Comparison of ENCODE assay signal across 8 cellular contexts in genomic region chr3:19543212-19543841, GRCh38.
DNase-seq lines count a peak whose midpoint lies in the region; ATAC-seq and TF ChIP-seq lines count a peak whose summit lies in the region.

No MANE protein-coding gene starts in this region.

- no peaks in the 10 kb centered on the region for H3F3A ChIP-seq in GM23338 (replicated peaks; ENCODE audit: low read depth)

- H3K4me3 ChIP-seq in GM23338 (no peak overlapping the region), liver (ENCODE audit: low read depth in 1 of 3, low read length in 3 of 3) (no peak overlapping the region)

- no peaks in the 10 kb centered on the region for H3K4me1 Mint-ChIP-seq in GM23338

- peak; percentile 95 for ATAC-seq in GM23338

- WGBS in liver, result 25% methylated on average over 4 of the region's 4 CpGs

- H2AFZ ChIP-seq in GM23338, result no peak overlapping the region

- H3K9ac ChIP-seq in liver (ENCODE audit: low read depth in 1 of 2, low read length in 2 of 2), result no peak overlapping the region

- H3K36me3 Mint-ChIP-seq in GM23338 (ENCODE audit: low read depth), result no peaks in the 10 kb centered on the region

- H3K9me2 ChIP-seq in GM23338 (ENCODE audit: insufficient read depth), result no peaks in the 10 kb centered on the region

- TF ChIP-seq EP300 in Ishikawa (IDR thresholded peaks at IDR 0.05; ENCODE audit: borderline replicate concordance), result no peak

- DNase-seq in SIG-M5 treated with dmso at 0.1 percent for 504 hours (lab: John Stamatoyannopoulos, UW; ENCODE audit: unreplicated experiment) (peak; percentile 40), SIG-M5 (lab: John Stamatoyannopoulos, UW) (no peak), GM23338 (ENCODE audit: low spot score) (peak; percentile 76), SW480 (ENCODE audit: low spot score) (peak; percentile 60), GM19240 (ENCODE audit: insufficient read length, low spot score) (no peak)
- no peak for DNase-seq in stimulated activated naive CD4-positive, alpha-beta T cell treated with Interleukin-2 at 50 U/mL for 16 hours (lab: John Stamatoyannopoulos, UW)

- peak; percentile 79 to 91 for TF ChIP-seq CTCF in GM23338 (conservative IDR thresholded peaks at IDR 0.05; ENCODE audit: low read depth in 2 of 2)
- TF ChIP-seq CTCF in liver (IDR thresholded peaks at IDR 0.05; ENCODE audit: low read depth, low read length, missing input control), result no peak

- no peaks in the 10 kb centered on the region for H3K9me3 ChIP-seq in liver (ENCODE audit: control insufficient read depth in 4 of 4, low read length in 3 of 4)

- H3K27me3 Mint-ChIP-seq in GM23338 (ENCODE audit: insufficient read depth, low read depth, poor library complexity), result peaks cover 4% of the 10 kb centered on the region

- H3K27me3 ChIP-seq in GM23338 (ENCODE audit: insufficient read depth) (no peaks in the 10 kb centered on the region), liver (ENCODE audit: control insufficient read depth in 4 of 4, insufficient read depth in 4 of 4, low read length in 3 of 4) (no peaks in the 10 kb centered on the region)

- H3K4me2 ChIP-seq in GM23338, result no peak overlapping the region

- H4K20me1 ChIP-seq in GM23338 (replicated peaks; ENCODE audit: insufficient read depth), result no peaks in the 10 kb centered on the region

- no peaks in the 10 kb centered on the region for H3K79me2 ChIP-seq in GM23338 (replicated peaks; ENCODE audit: insufficient read depth)

- no peaks in the 10 kb centered on the region for H3K9me3 Mint-ChIP-seq in GM23338

- peak; percentile 64 for TF ChIP-seq RAD21 in Ishikawa (IDR thresholded peaks at IDR 0.05; ENCODE audit: low read depth)
- peak; percentile 51 to 64 for TF ChIP-seq RAD21 in liver (IDR thresholded peaks at IDR 0.05)

- no peak overlapping the region for H3K4me3 Mint-ChIP-seq in GM23338

- no peak overlapping the region for H3K27ac ChIP-seq in GM23338 (ENCODE audit: low read depth)
- no peak overlapping the region for H3K27ac ChIP-seq in liver (ENCODE audit: low read depth in 1 of 2, low read length in 2 of 2)

- no peak overlapping the region for H3K27ac Mint-ChIP-seq in GM23338

- no peaks in the 10 kb centered on the region for H3K4me1 ChIP-seq in GM23338 (ENCODE audit: insufficient read depth)
- H3K4me1 ChIP-seq in liver (ENCODE audit: control insufficient read depth in 4 of 4, insufficient read depth in 4 of 4, low read length in 3 of 4), result no peaks in the 10 kb centered on the region

- no peaks in the 10 kb centered on the region for H3K36me3 ChIP-seq in GM23338 (ENCODE audit: insufficient read depth)
- H3K36me3 ChIP-seq in liver (ENCODE audit: control insufficient read depth in 4 of 4, insufficient read depth in 3 of 4, low read depth in 1 of 4, low read length in 3 of 4), result no peaks in the 10 kb centered on the region

TF ChIP-seq in GM23338, 12 proteins besides CTCF, POLR2A, EP300 and RAD21 (continues in another document):
- TF ChIP-seq JUNB (IDR thresholded peaks at IDR 0.05; ENCODE audit: unreplicated experiment), result no peak
- no peak for TF ChIP-seq ZNF331 (CRISPR knock-in tag; IDR thresholded peaks at IDR 0.05; ENCODE audit: low read depth)

TF ChIP-seq in Ishikawa, 13 proteins besides CTCF, POLR2A, EP300 and RAD21:
- TF ChIP-seq NFIC (IDR thresholded peaks at IDR 0.05) (no peak), CREB1 (IDR thresholded peaks at IDR 0.05; ENCODE audit: low read depth) (no peak), REST (IDR thresholded peaks at IDR 0.05; ENCODE audit: low read depth) (no peak), MAX (IDR thresholded peaks at IDR 0.05) (no peak), EGR1 (IDR thresholded peaks at IDR 0.05) (no peak), YY1 (IDR thresholded peaks at IDR 0.05; ENCODE audit: low read depth) (no peak), TCF12 (IDR thresholded peaks at IDR 0.05; ENCODE audit: low read depth) (no peak), TAF1 (IDR thresholded peaks at IDR 0.05; ENCODE audit: low read depth) (no peak), FOXM1 (IDR thresholded peaks at IDR 0.05; ENCODE audit: borderline replicate concordance, low read depth) (no peak)

TF ChIP-seq in liver, 16 proteins besides CTCF, POLR2A, EP300 and RAD21:
- TF ChIP-seq RXRA (IDR thresholded peaks at IDR 0.05), result no peak
- TF ChIP-seq TAF1 (conservative IDR thresholded peaks at IDR 0.05), result no peak
- TF ChIP-seq JUND (IDR thresholded peaks at IDR 0.05), result no peak
- no peak for TF ChIP-seq MAX (IDR thresholded peaks at IDR 0.05)
- no peak for TF ChIP-seq YY1 (IDR thresholded peaks at IDR 0.05)
- TF ChIP-seq NR2F2 (IDR thresholded peaks at IDR 0.05), result no peak
- no peak for TF ChIP-seq HNF4G (IDR thresholded peaks at IDR 0.05)
- TF ChIP-seq ATF3 (IDR thresholded peaks at IDR 0.05), result no peak
- no peak for TF ChIP-seq FOXA2 (IDR thresholded peaks at IDR 0.05)
- no peak for TF ChIP-seq HNF4A (conservative IDR thresholded peaks at IDR 0.05)
- no peak for TF ChIP-seq EGR1 (IDR thresholded peaks at IDR 0.05; ENCODE audit: low read depth in 2 of 2)
- no peak for TF ChIP-seq FOXA1 (IDR thresholded peaks at IDR 0.05)
TF ChIP-seq in liver: peak in this region for 0.

Comparison
In these comparisons a context has a peak if more than half of its experiments do, and no peak if none do; other contexts are left out.
1. DNase-seq: peak in SIG-M5 treated with dmso at 0.1 percent for 504 hours (single experiment), GM23338 (single experiment) and SW480 (single experiment); none in SIG-M5 (single experiment), GM19240 (single experiment) and stimulated activated naive CD4-positive, alpha-beta T cell treated with Interleukin-2 at 50 U/mL for 16 hours (single experiment).